In genomic region chr2:196849895-196850294, GRCh38 we compare ENCODE assay signal across 10 cellular contexts. TPM values are rescaled to one million over a fixed set of nuclear protein-coding genes. Genes with fewer than 3 reads are reported as not detected.
DNase-seq lines count a peak whose midpoint lies in the region; ATAC-seq and TF ChIP-seq lines count a peak whose summit lies in the region.
"Had no signal": no experiment of that assay in that cellular context is flagged by ENCODE, and none has a peak within 500 bp of the region (broad histone marks: within the 10 kb centered on the region; RNA-seq: fewer than 3 reads in every experiment).

No MANE protein-coding gene starts in this region.

- H3K27ac ChIP-seq in Panc1 (ENCODE audit: low read length) = no peak overlapping the region

- ATAC-seq in Panc1 (peak; percentile 92), GM21723 (IDR thresholded peaks at IDR 0.05; ENCODE audit: unreplicated experiment) (no peak), HG02852 (IDR thresholded peaks at IDR 0.05; ENCODE audit: unreplicated experiment) (no peak), HG02970 (IDR thresholded peaks at IDR 0.05; ENCODE audit: low FRiP score, unreplicated experiment) (no peak)

- intact Hi-C loops in Panc1 (cut with micrococcal nuclease; ENCODE audit: unreplicated experiment) = no loop called here

- no peak overlapping the region for H3K4me3 ChIP-seq in Panc1 (ENCODE audit: low read depth in 2 of 2, low read length in 2 of 2)
- H3K4me3 ChIP-seq in fibroblast of the aortic adventitia (ENCODE audit: low read depth, low read length) = no peak overlapping the region

- POLR2A ChIA-PET in Panc1 (lab: Charles Lee) = no interaction called here

- no TSS peak for BruUV-seq in Panc1 (replicated peaks; lab: Mats Ljungman, UMichigan)

- H3K27me3 ChIP-seq in Panc1 (ENCODE audit: control insufficient read depth, insufficient read depth, low read length) = no peaks in the 10 kb centered on the region

- peaks cover 8% of the 10 kb centered on the region for H3K36me3 ChIP-seq in Panc1 (ENCODE audit: control insufficient read depth, insufficient read depth, low read length)

- in situ Hi-C loops in Panc1 (cut with HindIII; ENCODE audit: low pct_unique_long_range_greater_than_20kb, low sequenced_read_pairs) = no loop called here

- CTCF ChIA-PET in Panc1 (lab: Charles Lee) = no interaction called here

- no peaks in the 10 kb centered on the region for H3K9me3 ChIP-seq in Panc1 (ENCODE audit: control insufficient read depth, insufficient read depth, low read depth, low read length)

- TF ChIP-seq CTCF in Panc1 (IDR thresholded peaks at IDR 0.05) (peak; percentile 71), fibroblast of the aortic adventitia (IDR thresholded peaks at IDR 0.05; ENCODE audit: insufficient read depth, low read length) (peak; percentile 50)

- DNase-seq in NCI-H82 (lab: John Stamatoyannopoulos, UW) (peak; percentile 51), NCI-H82 treated with DMSO at 0.1 percent for 48 hours (lab: John Stamatoyannopoulos, UW; ENCODE audit: unreplicated experiment) (no peak), Panc1 (ENCODE audit: low read depth, low spot score) (peak; percentile 2), fibroblast of the aortic adventitia (ENCODE audit: low read depth) (peak; percentile 57), superior temporal gyrus (ENCODE audit: extremely low spot score) (peak; percentile 61)
- DNase-seq: CD4-positive, CD25-positive, alpha-beta regulatory T cell; naive B cell had no signal

- peaks cover 6% of the 10 kb centered on the region; the same call in 1 of the 2 replicates for H3K4me1 ChIP-seq in Panc1 (ENCODE audit: control insufficient read depth, insufficient read depth, low read length)

RNA-seq across cellular contexts. Expression of gene C2orf66, which starts 40.7 kb away (rescaled TPM):
- total RNA-seq in Panc1 (2021; ENCODE audit: unreplicated experiment) (0.33 TPM), fibroblast of the aortic adventitia (ENCODE audit: low replicate concordance) (0.27 TPM in 1 of 2 replicates, not detected in the other)
- not detected for polyA plus RNA-seq in Panc1 (2012; ENCODE audit: insufficient read length)
- total RNA-seq: CD4-positive, CD25-positive, alpha-beta regulatory T cell had no signal
- polyA plus RNA-seq: CD4-positive, CD25-positive, alpha-beta regulatory T cell had no signal

RNA-seq across cellular contexts. Expression of gene GTF3C3, which starts 50.4 kb away (rescaled TPM):
- 54.4 TPM for total RNA-seq in Panc1 (2021; ENCODE audit: unreplicated experiment)
- polyA plus RNA-seq in Panc1 (2012; ENCODE audit: insufficient read length) = 25.9 TPM
- 35.1 and 36.7 TPM in 2 replicates for total RNA-seq in fibroblast of the aortic adventitia (ENCODE audit: low replicate concordance)
